ENCODE assay signal across 8 cellular contexts in the genomic region with DNA sequence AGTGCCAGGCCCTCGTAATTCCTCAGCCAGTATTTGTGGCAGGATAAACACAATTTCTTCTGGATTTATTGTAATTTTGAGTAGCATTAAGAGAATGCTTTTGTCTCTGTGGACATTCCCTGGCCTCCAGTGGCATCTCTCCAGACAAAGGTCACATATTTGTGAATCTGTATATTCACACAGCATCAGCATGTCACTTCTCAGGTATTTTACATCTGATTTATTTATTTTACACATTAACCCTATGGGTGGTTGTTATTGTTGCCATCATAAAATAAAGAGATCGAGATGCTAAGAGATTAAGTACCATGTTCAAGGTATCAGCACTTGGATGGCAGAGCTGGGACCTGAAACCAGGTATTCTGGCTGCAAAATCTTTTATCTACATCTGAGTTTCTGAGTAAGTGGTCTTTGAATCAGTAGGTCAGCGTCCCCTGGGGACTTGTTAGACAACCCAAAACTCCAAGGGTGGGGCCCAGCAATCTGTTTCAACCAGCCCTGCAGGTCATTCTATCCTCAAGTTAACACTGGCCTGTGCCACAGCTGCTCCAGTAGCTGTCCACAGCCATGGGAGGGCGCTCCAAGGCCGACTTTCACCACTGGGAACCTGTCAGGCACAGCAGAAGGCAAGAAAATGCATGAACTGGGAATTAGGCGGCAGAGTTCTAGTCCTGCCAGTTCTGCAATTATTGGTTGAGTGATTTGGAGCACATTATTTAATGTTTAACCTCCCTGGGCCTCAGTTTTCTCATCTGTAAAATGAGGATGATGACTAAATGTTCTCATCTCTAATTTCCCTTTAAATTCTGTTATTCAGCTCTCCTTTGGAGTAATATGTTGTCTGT. TPM values are rescaled to one million over a fixed set of nuclear protein-coding genes. Genes with fewer than 3 reads are reported as not detected.
A peak's percentile ranks its signal among the peaks of the same experiment; 100 is the strongest.
DNase-seq lines count a peak whose midpoint lies in the region; ATAC-seq and TF ChIP-seq lines count a peak whose summit lies in the region.

No MANE protein-coding gene starts in this region.

- H3K4me3 ChIP-seq in lower lobe of right lung, result no peak overlapping the region

- in situ Hi-C loops in ACHN (cut with HindIII; ENCODE audit: low pct_ligation_motif_present, low pct_unique_long_range_greater_than_20kb, low sequenced_read_pairs), result no loop called here

- ATAC-seq in GM19351 (IDR thresholded peaks at IDR 0.05; ENCODE audit: unreplicated experiment) (peak; percentile 65), lower lobe of right lung (peak; percentile 93 to 95), GM18873 (IDR thresholded peaks at IDR 0.05; ENCODE audit: low FRiP score, unreplicated experiment) (no peak)

- H3K27me3 ChIP-seq in lower lobe of right lung (ENCODE audit: low read depth), result no peaks in the 10 kb centered on the region

- no peak overlapping the region for H3K27ac ChIP-seq in lower lobe of right lung

- H3K36me3 ChIP-seq in lower lobe of right lung, result no peaks in the 10 kb centered on the region

- H3K9me3 ChIP-seq in lower lobe of right lung, result no peaks in the 10 kb centered on the region

- H3K4me1 ChIP-seq in lower lobe of right lung, result peaks cover 9% of the 10 kb centered on the region

- intact Hi-C loops in lower lobe of right lung (cut with DNase I), result no loop called here

- DNase-seq in ACHN (peak; percentile 89), NCI-H446 (lab: John Stamatoyannopoulos, UW) (peak; percentile 25 to 78), dedifferentiated amniotic fluid mesenchymal stem cell (ENCODE audit: extremely low spot score) (peak; percentile 80), lower lobe of right lung (peak; percentile 88)
- peak; percentile 51 for DNase-seq in activated CD4-positive, alpha-beta T cell treated with anti-CD3 and anti-CD28 coated beads for 1 hour
- peak; percentile 53 to 60 for DNase-seq in stimulated activated CD8-positive, alpha-beta memory T cell treated with anti-CD3 and anti-CD28 coated beads, Interleukin-15, amount 100 ng/mL, for 48 hours (ENCODE audit: low read depth in 2 of 2)

- peak; percentile 90 for TF ChIP-seq CTCF in lower lobe of right lung (IDR thresholded peaks at IDR 0.05)

RNA-seq across cellular contexts. Expression of gene MRPL33, which starts 17.6 kb away (rescaled TPM):
- total RNA-seq in lower lobe of right lung, result 93.3 TPM
